Comparison of ENCODE assay signal across 13 cellular contexts in the genomic region with DNA sequence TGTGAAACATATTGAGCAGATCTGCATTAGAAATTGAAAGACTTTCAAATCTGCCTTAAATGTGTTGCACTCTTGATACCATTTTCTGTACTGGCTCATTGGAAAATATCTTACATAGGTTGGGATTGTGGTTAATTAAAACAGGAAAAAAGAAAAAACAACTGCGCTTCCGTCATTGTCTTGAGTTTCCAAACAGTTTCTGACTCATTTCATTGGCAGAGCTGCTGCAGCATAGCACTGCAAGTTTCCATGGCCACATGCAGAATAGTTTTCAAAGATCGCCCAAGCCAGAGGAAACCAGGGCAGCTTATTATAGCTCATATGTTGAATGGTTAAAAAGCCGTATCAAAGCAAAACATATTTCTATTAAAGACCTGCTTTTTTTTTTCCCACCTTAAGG.
DNase-seq lines count a peak whose midpoint lies in the region; ATAC-seq and TF ChIP-seq lines count a peak whose summit lies in the region.
"Had no signal": no experiment of that assay in that cellular context is flagged by ENCODE, and none has a peak within 500 bp of the region (broad histone marks: within the 10 kb centered on the region; RNA-seq: fewer than 3 reads in every experiment).

No MANE protein-coding gene starts in this region.

- no peak overlapping the region for H3K27ac ChIP-seq in RWPE1
- H3K27ac ChIP-seq in dorsolateral prefrontal cortex = no peak overlapping the region
- H3K27ac ChIP-seq in neural progenitor cell = no peak overlapping the region

- in situ Hi-C loops in Caki2 (cut with HindIII; ENCODE audit: low pct_unique_long_range_greater_than_20kb, low sequenced_read_pairs) = no loop called here

- no peaks in the 10 kb centered on the region for H3K4me1 ChIP-seq in neural progenitor cell

- no peak for TF ChIP-seq CTCF in RWPE1 (conservative IDR thresholded peaks at IDR 0.05; ENCODE audit: low read depth)
- no peak for TF ChIP-seq CTCF in dorsolateral prefrontal cortex (IDR thresholded peaks at IDR 0.05 in 54 of 56, conservative IDR thresholded peaks at IDR 0.05 in 2 of 56; ENCODE audit: low read depth in 1 of 56, partially characterized antibody in 56 of 56)
- TF ChIP-seq CTCF in neural progenitor cell (IDR thresholded peaks at IDR 0.05) = no peak

- intact Hi-C loops in dorsolateral prefrontal cortex (cut with DNase I) = no loop called here

- peak; percentile 78 for DNase-seq in Caki2 (ENCODE audit: low read depth)
- peak; percentile 12 for DNase-seq in RWPE1 (ENCODE audit: low spot score)
- peak in 2 of 10 donors; percentile 31 to 33 for DNase-seq in dorsolateral prefrontal cortex
- no peak for DNase-seq in neural progenitor cell (ENCODE audit: low spot score)
- DNase-seq in NCI-H2029 treated with DMSO at 0.1 percent for 48 hours (lab: John Stamatoyannopoulos, UW) = no peak
- DNase-seq: activated CD8-positive, alpha-beta memory T cell treated with anti-CD3 and anti-CD28 coated beads, Interleukin-2, amount 10 ng/mL, durations not matched to agents 7 days and 5 days; KBM-7; NCI-H524; stimulated activated CD4-positive, alpha-beta T cell treated with anti-CD3 and anti-CD28 coated beads, Interleukin-2, amount 100 ng/mL, for 24 hours had no signal

- no peaks in the 10 kb centered on the region for H3F3A ChIP-seq in neural progenitor cell (ENCODE audit: low read depth)

- H3K4me3 ChIP-seq in dorsolateral prefrontal cortex (peak overlapping the region in 52 of 59 donors; percentile 1 to 57 (median 30)), neural progenitor cell (no peak overlapping the region)

- H3K4me3 Mint-ChIP-seq in neural progenitor cell = peak overlapping the region; percentile 12
- H3K4me3 Mint-ChIP-seq: activated CD8-positive, alpha-beta memory T cell treated with anti-CD3 and anti-CD28 coated beads, Interleukin-2, amount 10 ng/mL, durations not matched to agents 7 days and 5 days; T-helper 1 cell treated with Interleukin-12 subunit alpha and Interleukin-12 subunit beta and Interleukin-4 antibody, amounts not matched to agents 30 μg/mL and 1 μg/mL, for 36 hours had no signal

- H2AFZ ChIP-seq in neural progenitor cell (replicated peaks) = no peak overlapping the region

- H3K27me3 Mint-ChIP-seq in neural progenitor cell (ENCODE audit: insufficient read depth, low read depth) = no peaks in the 10 kb centered on the region
- H3K27me3 Mint-ChIP-seq: activated CD8-positive, alpha-beta memory T cell treated with anti-CD3 and anti-CD28 coated beads, Interleukin-2, amount 10 ng/mL, durations not matched to agents 7 days and 5 days had no signal

- H3K9me3 Mint-ChIP-seq in neural progenitor cell = no peaks in the 10 kb centered on the region
- H3K9me3 Mint-ChIP-seq: T-helper 1 cell treated with Interleukin-12 subunit alpha and Interleukin-12 subunit beta and Interleukin-4 antibody, amounts not matched to agents 30 μg/mL and 1 μg/mL, for 36 hours had no signal

- no peak overlapping the region for H3K4me2 ChIP-seq in neural progenitor cell

- no peaks in the 10 kb centered on the region for H3K79me2 ChIP-seq in neural progenitor cell (ENCODE audit: low read depth)

- H4K20me1 ChIP-seq in neural progenitor cell (ENCODE audit: low read depth) = no peaks in the 10 kb centered on the region

- no peaks in the 10 kb centered on the region for H3K36me3 Mint-ChIP-seq in neural progenitor cell
- H3K36me3 Mint-ChIP-seq: activated CD8-positive, alpha-beta memory T cell treated with anti-CD3 and anti-CD28 coated beads, Interleukin-2, amount 10 ng/mL, durations not matched to agents 7 days and 5 days had no signal

- no peaks in the 10 kb centered on the region for H3K9me3 ChIP-seq in neural progenitor cell (ENCODE audit: low read depth)

- ATAC-seq in GM19035 (IDR thresholded peaks at IDR 0.05; ENCODE audit: unreplicated experiment) (no peak), GM19397 (IDR thresholded peaks at IDR 0.05; ENCODE audit: unreplicated experiment) (no peak), HG03280 (IDR thresholded peaks at IDR 0.05; ENCODE audit: unreplicated experiment) (no peak)
- ATAC-seq: activated CD8-positive, alpha-beta memory T cell treated with anti-CD3 and anti-CD28 coated beads, Interleukin-2, amount 10 ng/mL, durations not matched to agents 7 days and 5 days had no signal

- no peaks in the 10 kb centered on the region for H3K36me3 ChIP-seq in neural progenitor cell

- no peak overlapping the region for H3K9ac ChIP-seq in neural progenitor cell

- POLR2A ChIA-PET in RWPE1 (lab: Yijun Ruan, JAX; ENCODE audit: low non-redundant PET) = no interaction called here

- H3K27ac Mint-ChIP-seq in neural progenitor cell = peak overlapping the region; percentile 28
- H3K27ac Mint-ChIP-seq: activated CD8-positive, alpha-beta memory T cell treated with anti-CD3 and anti-CD28 coated beads, Interleukin-2, amount 10 ng/mL, durations not matched to agents 7 days and 5 days; T-helper 1 cell treated with Interleukin-12 subunit alpha and Interleukin-12 subunit beta and Interleukin-4 antibody, amounts not matched to agents 30 μg/mL and 1 μg/mL, for 36 hours had no signal

- H3K4me1 Mint-ChIP-seq in neural progenitor cell = peaks cover 12% of the 10 kb centered on the region
- H3K4me1 Mint-ChIP-seq: activated CD8-positive, alpha-beta memory T cell treated with anti-CD3 and anti-CD28 coated beads, Interleukin-2, amount 10 ng/mL, durations not matched to agents 7 days and 5 days had no signal

- CTCF ChIA-PET in RWPE1 (lab: Yijun Ruan, JAX) = interaction anchor here (0.5 to 0.6 kb wide), 2 partner anchors 268 to 1415 kb away, joined by 3 to 4 read pairs; no protein-coding TSS in a partner anchor

- H3K27me3 ChIP-seq in dorsolateral prefrontal cortex (no peaks in the 10 kb centered on the region), neural progenitor cell (no peaks in the 10 kb centered on the region)

Comparison
In these comparisons a context has a peak if more than half of its experiments do, and no peak if none do; other contexts are left out.
1. DNase-seq: peak in Caki2 (single experiment) and RWPE1 (single experiment); none in neural progenitor cell (single experiment) and NCI-H2029 treated with DMSO at 0.1 percent for 48 hours (single experiment).